8 cellular contexts compared by ENCODE assay signal in genomic region chr9:3181049-3181953, GRCh38.
DNase-seq lines count a peak whose midpoint lies in the region; ATAC-seq, FAIRE-seq and TF ChIP-seq lines count a peak whose summit lies in the region.

No MANE protein-coding gene starts in this region.

- H3K36me3 Mint-ChIP-seq in activated naive CD8-positive, alpha-beta T cell treated with anti-CD3 and anti-CD28 coated beads, Interleukin-2, amount 50 U/mL, for 24 hours (ENCODE audit: low read depth) = no peaks in the 10 kb centered on the region

- H3K4me1 Mint-ChIP-seq in activated naive CD8-positive, alpha-beta T cell treated with anti-CD3 and anti-CD28 coated beads, Interleukin-2, amount 50 U/mL, for 24 hours = peaks cover 5% of the 10 kb centered on the region

- H3K27me3 ChIP-seq in iPS-18a (ENCODE audit: control insufficient read depth, insufficient read depth, low read length) = peaks cover 34% of the 10 kb centered on the region

- no peak for FAIRE-seq in GM12892 (lab: Jason Lieb, UNC)

- no peak overlapping the region for H3K9ac ChIP-seq in iPS-18a (ENCODE audit: low read length)

- H3K27me3 Mint-ChIP-seq in activated naive CD8-positive, alpha-beta T cell treated with anti-CD3 and anti-CD28 coated beads, Interleukin-2, amount 50 U/mL, for 24 hours = peaks cover 36% of the 10 kb centered on the region

- H3K27ac Mint-ChIP-seq in activated naive CD8-positive, alpha-beta T cell treated with anti-CD3 and anti-CD28 coated beads, Interleukin-2, amount 50 U/mL, for 24 hours = no peak overlapping the region

- H3K4me3 ChIP-seq in iPS-18a (ENCODE audit: low read length) = peak overlapping the region; percentile 59

- no peaks in the 10 kb centered on the region for H3K9me3 Mint-ChIP-seq in activated naive CD8-positive, alpha-beta T cell treated with anti-CD3 and anti-CD28 coated beads, Interleukin-2, amount 50 U/mL, for 24 hours

- H3K4me1 ChIP-seq in iPS-18a (ENCODE audit: control insufficient read depth, low read depth, low read length) = peaks cover 3% of the 10 kb centered on the region

- H3K9me3 ChIP-seq in iPS-18a (ENCODE audit: control insufficient read depth, low read depth, low read length) = no peaks in the 10 kb centered on the region

- DNase-seq in GM12892 (ENCODE audit: insufficient read length) (peak; percentile 18), NCI-H460 (ENCODE audit: extremely low read depth, low read depth) (peak; percentile 15), middle frontal gyrus (ENCODE audit: extremely low spot score, low spot score) (no peak), GOT3 (lab: John Stamatoyannopoulos, UW) (no peak)
- DNase-seq in activated naive CD8-positive, alpha-beta T cell treated with anti-CD3 and anti-CD28 coated beads, Interleukin-2, amount 50 U/mL, for 24 hours = peak; percentile 42
- peak; percentile 0 to 10 for DNase-seq in stimulated activated CD4-positive, alpha-beta T cell treated with anti-CD3 and anti-CD28 coated beads, Interleukin-1b, Interleukin-23, amount 100 ng/mL, for 4 hours (ENCODE audit: low read depth in 2 of 2)

- H3K27ac ChIP-seq in iPS-18a (ENCODE audit: low read length) = no peak overlapping the region

- peak overlapping the region; percentile 58 for H3K4me3 Mint-ChIP-seq in activated naive CD8-positive, alpha-beta T cell treated with anti-CD3 and anti-CD28 coated beads, Interleukin-2, amount 50 U/mL, for 24 hours

- peak; percentile 83 for ATAC-seq in HG03097 (IDR thresholded peaks at IDR 0.05; ENCODE audit: low FRiP score, unreplicated experiment)
- peak; percentile 70 for ATAC-seq in activated naive CD8-positive, alpha-beta T cell treated with anti-CD3 and anti-CD28 coated beads, Interleukin-2, amount 50 U/mL, for 24 hours

- no peak for TF ChIP-seq POLR2A in GM12892 (IDR thresholded peaks at IDR 0.05; ENCODE audit: low read depth, low read length)

- H3K36me3 ChIP-seq in iPS-18a (ENCODE audit: control insufficient read depth, low read depth, low read length) = no peaks in the 10 kb centered on the region

Comparison
In these comparisons a context has a peak if more than half of its experiments do, and no peak if none do; other contexts are left out.
1. DNase-seq: peak in GM12892 (single experiment), NCI-H460 (single experiment), activated naive CD8-positive, alpha-beta T cell treated with anti-CD3 and anti-CD28 coated beads, Interleukin-2, amount 50 U/mL, for 24 hours (single experiment) and stimulated activated CD4-positive, alpha-beta T cell treated with anti-CD3 and anti-CD28 coated beads, Interleukin-1b, Interleukin-23, amount 100 ng/mL, for 4 hours (2 of 2); none in middle frontal gyrus (single experiment) and GOT3 (single experiment).